ENCODE assay signal across 22 cellular contexts in the genomic region with DNA sequence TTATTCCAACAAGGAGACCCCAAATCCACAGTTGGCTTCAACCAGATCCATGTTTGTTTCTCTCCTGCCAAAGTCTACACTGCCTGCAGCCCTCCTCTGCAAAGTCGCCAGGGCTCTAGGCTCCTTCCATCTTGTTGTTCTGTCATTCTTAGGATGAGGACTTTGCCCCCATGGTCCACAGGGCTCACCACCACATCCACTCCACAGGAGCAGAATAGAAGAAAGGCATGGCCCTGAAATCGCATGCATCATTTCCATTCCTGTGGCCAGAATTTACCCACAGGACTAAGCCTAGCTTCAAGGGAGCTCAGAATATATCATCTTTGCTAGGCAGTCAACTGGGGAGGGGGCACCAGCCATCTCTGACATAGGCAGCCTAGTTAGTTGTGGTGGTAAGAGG.
"Had no signal": no experiment of that assay in that cellular context is flagged by ENCODE, and none has a peak within 500 bp of the region (broad histone marks: within the 10 kb centered on the region; RNA-seq: fewer than 3 reads in every experiment).

No MANE protein-coding gene starts in this region.

- H3K9me3 Mint-ChIP-seq: activated T-cell treated with anti-CD3 and anti-CD28 coated beads, Interleukin-2, amount 50 U/mL, for 4 hours; natural killer cell treated with Interleukin-12 subunit alpha and Interleukin-12 subunit beta and Interleukin-15 and Interleukin-18, amount 100 ng/mL, for 72 hours had no signal

- H3K27me3 Mint-ChIP-seq: natural killer cell treated with Interleukin-12 subunit alpha and Interleukin-12 subunit beta and Interleukin-15 and Interleukin-18, amount 100 ng/mL, for 72 hours had no signal

- H3K36me3 Mint-ChIP-seq: natural killer cell treated with Interleukin-12 subunit alpha and Interleukin-12 subunit beta and Interleukin-15 and Interleukin-18, amount 100 ng/mL, for 72 hours had no signal

- ATAC-seq: activated CD4-positive, CD25-positive, alpha-beta regulatory T cell treated with anti-CD3 and anti-CD28 coated beads, Interleukin-2, amount 50 U/mL, for 24 hours; body of pancreas; left lung; mucosa of descending colon; stimulated activated naive CD8-positive, alpha-beta T cell treated with anti-CD3 and anti-CD28 coated beads, Interleukin-15, Interleukin-2, amounts not matched to agents 100 U/mL and 50 U/mL, for 24 hours had no signal

- H3K27ac Mint-ChIP-seq: natural killer cell treated with Interleukin-12 subunit alpha and Interleukin-12 subunit beta and Interleukin-15 and Interleukin-18, amount 100 ng/mL, for 72 hours had no signal

- DNase-seq: activated CD4-positive, alpha-beta T cell treated with anti-CD3 and anti-CD28 coated beads, Interleukin-2, amount 50 U/mL, for 4 hours; activated gamma-delta T cell treated with Interleukin-2 at 50 U/mL for 16 hours; activated T-cell treated with anti-CD3 and anti-CD28 coated beads, Interleukin-2, amount 50 U/mL, for 4 hours; body of pancreas; central memory CD4-positive, alpha-beta T cell; cortex of kidney; effector CD4-positive, alpha-beta T cell; foreskin fibroblast; hippocampal formation; kidney; mammary epithelial cell; mucosa of descending colon; nucleus accumbens; posterior cingulate gyrus; stimulated activated CD4-positive, alpha-beta T cell treated with anti-CD3 and anti-CD28 coated beads, Interleukin-15, amount 100 ng/mL, for 24 hours; stimulated activated CD4-positive, alpha-beta T cell treated with anti-CD3 and anti-CD28 coated beads, Interleukin-4, amount 100 ng/mL, for 24 hours; stimulated activated naive CD8-positive, alpha-beta T cell treated with anti-CD3 and anti-CD28 coated beads, Interleukin-15, Interleukin-2, amounts not matched to agents 100 U/mL and 50 U/mL, for 24 hours; T-helper 9 cell; transverse colon had no signal

- H3K4me3 Mint-ChIP-seq: natural killer cell treated with Interleukin-12 subunit alpha and Interleukin-12 subunit beta and Interleukin-15 and Interleukin-18, amount 100 ng/mL, for 72 hours had no signal
